In genomic region chr9:42386477-42386876, GRCh38 we compare ENCODE assay signal across 15 cellular contexts.
"Had no signal": no experiment of that assay in that cellular context is flagged by ENCODE, and none has a peak within 500 bp of the region (broad histone marks: within the 10 kb centered on the region; RNA-seq: fewer than 3 reads in every experiment).

No MANE protein-coding gene starts in this region.

- DNase-seq: activated CD4-positive, alpha-beta T cell treated with anti-CD3 and anti-CD28 coated beads for 4 hours; activated CD8-positive, alpha-beta memory T cell treated with anti-CD3 and anti-CD28 coated beads, Interleukin-2, amount 50 U/mL, for 4 hours; activated CD8-positive, alpha-beta T cell treated with anti-CD3 and anti-CD28 coated beads for 36 hours; activated naive CD4-positive, alpha-beta T cell; body of pancreas; cerebellar nuclear complex; dermis blood vessel endothelial cell; endodermal cell; esophagus squamous epithelium; foreskin keratinocyte; stimulated activated CD4-positive, alpha-beta T cell treated with anti-CD3 and anti-CD28 coated beads, Interleukin-12 subunit alpha, Interleukin-12 subunit beta, amount 100 ng/mL, for 4 hours; stimulated activated CD4-positive, alpha-beta T cell treated with anti-CD3 and anti-CD28 coated beads, Interleukin-2, amount 100 ng/mL, for 48 hours had no signal

- H3K36me3 ChIP-seq: esophagus squamous epithelium, heart right ventricle had no signal

- ATAC-seq: activated CD8-positive, alpha-beta T cell treated with anti-CD3 and anti-CD28 coated beads for 36 hours; body of pancreas; foreskin keratinocyte had no signal

- H3K27me3 Mint-ChIP-seq: activated CD8-positive, alpha-beta T cell treated with anti-CD3 and anti-CD28 coated beads for 36 hours; stimulated activated naive CD8-positive, alpha-beta T cell treated with anti-CD3 and anti-CD28 coated beads, Interleukin-15, Interleukin-2, amounts not matched to agents 100 ng/mL and 50 ng/mL, for 24 hours had no signal

- H3K4me1 ChIP-seq: body of pancreas, foreskin keratinocyte, heart right ventricle had no signal

- H3K4me3 ChIP-seq: body of pancreas, esophagus squamous epithelium, heart right ventricle had no signal

- H3K4me1 Mint-ChIP-seq: neural crest cell had no signal

- H3K4me3 Mint-ChIP-seq: activated CD8-positive, alpha-beta T cell treated with anti-CD3 and anti-CD28 coated beads for 36 hours; endodermal cell; neural crest cell; stimulated activated naive CD8-positive, alpha-beta T cell treated with anti-CD3 and anti-CD28 coated beads, Interleukin-15, Interleukin-2, amounts not matched to agents 100 ng/mL and 50 ng/mL, for 24 hours had no signal

- H3K27ac ChIP-seq: body of pancreas, esophagus squamous epithelium, foreskin keratinocyte, heart right ventricle had no signal

- H3K9me3 Mint-ChIP-seq: stimulated activated naive CD8-positive, alpha-beta T cell treated with anti-CD3 and anti-CD28 coated beads, Interleukin-15, Interleukin-2, amounts not matched to agents 100 ng/mL and 50 ng/mL, for 24 hours had no signal

- H3K27ac Mint-ChIP-seq: activated CD8-positive, alpha-beta T cell treated with anti-CD3 and anti-CD28 coated beads for 36 hours; endodermal cell; stimulated activated naive CD8-positive, alpha-beta T cell treated with anti-CD3 and anti-CD28 coated beads, Interleukin-15, Interleukin-2, amounts not matched to agents 100 ng/mL and 50 ng/mL, for 24 hours had no signal

- H3K27me3 ChIP-seq: body of pancreas, esophagus squamous epithelium, foreskin keratinocyte, heart right ventricle had no signal

- H3K9me3 ChIP-seq: body of pancreas, esophagus squamous epithelium had no signal
